15 cellular contexts compared by ENCODE assay signal in the genomic region with DNA sequence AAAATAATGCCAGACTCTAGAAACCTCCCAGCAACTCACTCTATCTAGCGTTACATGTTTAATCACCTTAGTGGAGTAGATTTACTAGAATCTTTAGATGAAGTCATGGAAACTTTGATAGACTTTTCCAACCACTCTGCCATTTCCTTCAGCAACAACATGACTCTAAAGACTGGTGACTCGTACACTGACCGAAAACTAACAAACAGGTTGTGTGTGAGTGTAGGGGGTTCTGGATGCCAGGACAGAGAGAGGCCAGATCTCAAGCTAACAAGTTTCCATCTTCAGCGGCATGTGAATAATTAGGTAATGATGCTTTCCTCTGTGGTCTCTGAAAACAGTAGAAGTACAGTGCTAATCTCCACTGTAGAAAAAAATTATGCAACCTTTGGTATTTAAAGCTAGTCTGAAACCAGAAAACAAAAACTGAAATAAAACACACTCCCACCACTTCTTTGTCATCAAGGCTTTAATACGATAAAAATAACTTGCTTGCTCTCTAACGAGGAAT.
"Had no signal": no experiment of that assay in that cellular context is flagged by ENCODE, and none has a peak within 500 bp of the region (broad histone marks: within the 10 kb centered on the region; RNA-seq: fewer than 3 reads in every experiment).

No MANE protein-coding gene starts in this region.

- H3K9me3 Mint-ChIP-seq: activated CD4-positive, alpha-beta memory T cell treated with anti-CD3 and anti-CD28 coated beads, Interleukin-2, amount 10 ng/mL, durations not matched to agents 7 days and 5 days; stimulated activated naive B cell treated with anti-CD40 and anti-IgM and Interleukin-4, amounts not matched to agents 10 μg/mL and 1 μg/mL and 100 μg/mL, for 72 hours; T-helper 2 cell treated with Interferon-gamma antibody and Interleukin-4, amounts not matched to agents 5 μg/mL and 100 μg/mL, for 36 hours; type B pancreatic cell had no signal

- H3K4me3 Mint-ChIP-seq: activated CD4-positive, alpha-beta memory T cell treated with anti-CD3 and anti-CD28 coated beads, Interleukin-2, amount 10 ng/mL, durations not matched to agents 7 days and 5 days; activated naive CD8-positive, alpha-beta T cell; naive B cell; stimulated activated naive B cell treated with anti-CD40 and anti-IgM and Interleukin-4, amounts not matched to agents 10 μg/mL and 1 μg/mL and 100 μg/mL, for 72 hours; T-helper 2 cell treated with Interferon-gamma antibody and Interleukin-4, amounts not matched to agents 5 μg/mL and 100 μg/mL, for 36 hours; type B pancreatic cell had no signal

- H3K27ac Mint-ChIP-seq: activated CD4-positive, alpha-beta memory T cell treated with anti-CD3 and anti-CD28 coated beads, Interleukin-2, amount 10 ng/mL, durations not matched to agents 7 days and 5 days; activated naive CD8-positive, alpha-beta T cell; naive B cell; stimulated activated naive B cell treated with anti-CD40 and anti-IgM and Interleukin-4, amounts not matched to agents 10 μg/mL and 1 μg/mL and 100 μg/mL, for 72 hours; T-helper 2 cell treated with Interferon-gamma antibody and Interleukin-4, amounts not matched to agents 5 μg/mL and 100 μg/mL, for 36 hours; type B pancreatic cell had no signal

- H3K4me1 Mint-ChIP-seq: activated CD4-positive, alpha-beta memory T cell treated with anti-CD3 and anti-CD28 coated beads, Interleukin-2, amount 10 ng/mL, durations not matched to agents 7 days and 5 days; naive B cell; stimulated activated naive B cell treated with anti-CD40 and anti-IgM and Interleukin-4, amounts not matched to agents 10 μg/mL and 1 μg/mL and 100 μg/mL, for 72 hours had no signal

- DNase-seq: activated CD4-positive, alpha-beta memory T cell treated with anti-CD3 and anti-CD28 coated beads, Interleukin-2, amount 10 ng/mL, durations not matched to agents 7 days and 5 days; activated CD4-positive, alpha-beta T cell treated with anti-CD3 and anti-CD28 coated beads for 1 hour; activated CD8-positive, alpha-beta memory T cell treated with anti-CD3 and anti-CD28 coated beads, Interleukin-2, amount 50 U/mL, for 48 hours; hippocampal formation; left cardiac atrium; lower lobe of right lung; naive B cell; SJCRH30; small intestine; stimulated activated naive B cell treated with anti-CD40 and anti-IgM and Interleukin-4, amounts not matched to agents 10 μg/mL and 1 μg/mL and 100 μg/mL, for 72 hours; SW 1271 had no signal

- H3K36me3 Mint-ChIP-seq: activated naive CD8-positive, alpha-beta T cell; naive B cell; stimulated activated naive B cell treated with anti-CD40 and anti-IgM and Interleukin-4, amounts not matched to agents 10 μg/mL and 1 μg/mL and 100 μg/mL, for 72 hours; type B pancreatic cell had no signal

- H3K4me3 ChIP-seq: lower lobe of right lung, SJCRH30, suprapubic skin had no signal

- H3K27me3 Mint-ChIP-seq: activated CD4-positive, alpha-beta memory T cell treated with anti-CD3 and anti-CD28 coated beads, Interleukin-2, amount 10 ng/mL, durations not matched to agents 7 days and 5 days; activated naive CD8-positive, alpha-beta T cell; naive B cell; stimulated activated naive B cell treated with anti-CD40 and anti-IgM and Interleukin-4, amounts not matched to agents 10 μg/mL and 1 μg/mL and 100 μg/mL, for 72 hours; type B pancreatic cell had no signal

- ATAC-seq: left cardiac atrium; lower lobe of right lung; stimulated activated naive B cell treated with anti-CD40 and anti-IgM and Interleukin-4, amounts not matched to agents 10 μg/mL and 1 μg/mL and 100 μg/mL, for 72 hours had no signal
